Comparison of ENCODE assay signal across 11 cellular contexts in the genomic region with DNA sequence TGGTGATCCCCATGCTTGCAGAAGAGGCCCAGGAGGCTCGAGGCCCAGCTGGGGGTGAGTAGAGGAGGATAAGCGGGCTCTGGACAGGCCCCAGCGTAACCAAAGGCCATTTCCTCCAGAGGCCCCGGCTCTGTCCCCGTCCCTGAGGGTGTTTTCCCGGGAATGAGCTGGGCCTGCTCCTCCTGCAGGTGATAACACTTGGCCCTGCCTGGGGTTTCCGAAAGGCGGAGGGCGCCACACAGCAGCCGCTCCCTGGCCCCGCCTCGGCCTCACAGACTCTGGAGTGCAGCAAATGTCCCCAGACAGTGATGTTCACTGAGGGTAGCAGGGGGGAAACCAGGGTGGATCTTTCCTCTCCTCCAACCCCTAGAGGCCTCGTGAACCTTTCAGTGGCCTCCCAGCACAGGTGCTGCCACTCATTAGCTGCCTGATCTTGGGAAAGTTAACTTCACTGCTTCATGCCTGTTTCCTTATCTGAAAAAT. TPM values are rescaled to one million over a fixed set of nuclear protein-coding genes. Genes with fewer than 3 reads are reported as not detected.
DNase-seq lines count a peak whose midpoint lies in the region; ATAC-seq, FAIRE-seq and TF ChIP-seq lines count a peak whose summit lies in the region.
"Had no signal": no experiment of that assay in that cellular context is flagged by ENCODE, and none has a peak within 500 bp of the region (broad histone marks: within the 10 kb centered on the region; RNA-seq: fewer than 3 reads in every experiment).

No MANE protein-coding gene starts in this region.

- peak overlapping the region in 1 of 3 donors; percentile 61 for H3K4me3 Mint-ChIP-seq in T-cell

- H2AFZ ChIP-seq in mammary epithelial cell (ENCODE audit: low read depth, low read length) = no peak overlapping the region

- intact Hi-C loops in Right ventricle myocardium inferior (cut with DNase I) (no loop called here), left ventricle myocardium superior (cut with micrococcal nuclease) (no loop called here), stomach (cut with DNase I; ENCODE audit: low total_unique reads) (no loop called here), mammary epithelial cell (cut with micrococcal nuclease) (no loop called here)

- no peaks in the 10 kb centered on the region for H3K9me3 Mint-ChIP-seq in T-cell

- H3K36me3 ChIP-seq in stomach (no peaks in the 10 kb centered on the region), mammary epithelial cell (ENCODE audit: insufficient read depth, low read length) (no peaks in the 10 kb centered on the region)
- H3K36me3 ChIP-seq: HAP-1, prostate gland had no signal

- no peak for ATAC-seq in Right ventricle myocardium inferior
- no peak for ATAC-seq in left ventricle myocardium superior
- peak; percentile 37 for ATAC-seq in HG02798 (IDR thresholded peaks at IDR 0.05; ENCODE audit: poor library complexity, unreplicated experiment)
- ATAC-seq in T-cell (replicated peaks in 1 of 4) = peak in 3 of 4 experiments; percentile 10 to 68 (median 34)

- H4K20me1 ChIP-seq in mammary epithelial cell (ENCODE audit: insufficient read depth, low read length) = no peaks in the 10 kb centered on the region

- peak overlapping the region in 1 of 2 donors; percentile 70 for H3K27ac Mint-ChIP-seq in T-cell

- TF ChIP-seq POLR2A in stomach (IDR thresholded peaks at IDR 0.05) (no peak), H54 (IDR thresholded peaks at IDR 0.05; ENCODE audit: low read depth, low read length) (no peak)

- H3K4me3 ChIP-seq in stomach = no peak overlapping the region
- no peak overlapping the region for H3K4me3 ChIP-seq in mammary epithelial cell (replicated peaks in 1 of 3; ENCODE audit: insufficient read depth in 1 of 3, low read depth in 2 of 3, low read length in 3 of 3)
- H3K4me3 ChIP-seq: HAP-1, prostate gland had no signal

- peaks cover 0 to 42% (median 0%) of the 10 kb centered on the region in 3 donors for H3K27me3 ChIP-seq in stomach
- no peaks in the 10 kb centered on the region for H3K27me3 ChIP-seq in mammary epithelial cell (ENCODE audit: insufficient read depth, low read length)

- POLR2A ChIA-PET in T-cell (lab: Charles Lee) = interaction anchor here in 1 of 2 donors (0.5 kb wide), 1 partner anchor 75 kb away, joined by 3 read pairs; no protein-coding TSS in a partner anchor

- H3K79me2 ChIP-seq in mammary epithelial cell (ENCODE audit: insufficient read depth, low read length) = no peaks in the 10 kb centered on the region

- H3K4me2 ChIP-seq in mammary epithelial cell (ENCODE audit: insufficient read depth, low read depth, low read length) = no peak overlapping the region

- H3K27me3 Mint-ChIP-seq in T-cell = peaks cover 0 to 7% of the 10 kb centered on the region in 2 donors

- no peaks in the 10 kb centered on the region for H3K36me3 Mint-ChIP-seq in T-cell

- in situ Hi-C loops in mammary epithelial cell (cut with MboI; ENCODE audit: low sequenced_read_pairs in 2 of 2) = no loop called here

- peak; percentile 37 for DNase-seq in Right ventricle myocardium inferior (ENCODE audit: missing footprints)
- no peak for DNase-seq in left ventricle myocardium superior
- no peak for DNase-seq in T-cell
- peak; percentile 68 for DNase-seq in stomach
- no peak for DNase-seq in mammary epithelial cell
- DNase-seq in NCI-H526 treated with DMSO at 0.1 percent for 48 hours (lab: John Stamatoyannopoulos, UW) = no peak
- no peak for DNase-seq in H54 (ENCODE audit: insufficient read length, low spot score)
- DNase-seq: NCI-H82 had no signal

- 22 to 78% (median 49%) methylated on average over 12 to 13 of the region's 13 CpGs for WGBS in stomach, 5 donors
- 84% methylated on average over 11 of the region's 13 CpGs for WGBS in mammary epithelial cell (ENCODE audit: low coverage, missing lambda C conversion rate)

- dilution Hi-C loops in mammary epithelial cell (cut with HindIII; ENCODE audit: low sequenced_read_pairs) = no loop called here

- no TSS peak for BruUV-seq in mammary epithelial cell (replicated peaks; lab: Mats Ljungman, UMichigan)

- TF ChIP-seq CTCF in stomach (IDR thresholded peaks at IDR 0.05) (no peak), mammary epithelial cell (conservative IDR thresholded peaks at IDR 0.05 in 1 of 2, IDR thresholded peaks at IDR 0.05 in 1 of 2; ENCODE audit: extremely low read depth in 1 of 2, insufficient read depth in 1 of 2, low read depth in 1 of 2, low read length in 2 of 2) (no peak)

- H3K9ac ChIP-seq in mammary epithelial cell (ENCODE audit: insufficient read depth, low read length) = no peak overlapping the region

- H3K4me1 Mint-ChIP-seq in T-cell = peaks cover 21 to 30% (median 28%) of the 10 kb centered on the region in 3 donors

- H3K27ac ChIP-seq in stomach (peak overlapping the region in 3 of 5 donors; percentile 1 to 65 (median 58)), mammary epithelial cell (ENCODE audit: insufficient read depth, low read depth, low read length) (no peak overlapping the region)
- H3K27ac ChIP-seq: prostate gland had no signal

- H3K4me1 ChIP-seq in stomach (peaks cover 0 to 27% (median 20%) of the 10 kb centered on the region in 4 donors), mammary epithelial cell (ENCODE audit: insufficient read depth, low read length) (peaks cover 7% of the 10 kb centered on the region)
- H3K4me1 ChIP-seq: HAP-1, prostate gland had no signal

- H3K9me3 ChIP-seq in stomach (no peaks in the 10 kb centered on the region), mammary epithelial cell (replicated peaks; ENCODE audit: insufficient read depth, low read length) (no peaks in the 10 kb centered on the region)
- H3K9me3 ChIP-seq: HAP-1, prostate gland had no signal

- CTCF ChIA-PET in T-cell (lab: Charles Lee) = no interaction called here
- CTCF ChIA-PET in mammary epithelial cell (lab: Charles Lee; ENCODE audit: low non-redundant PET) = no interaction called here

- FAIRE-seq in H54 (lab: Jason Lieb, UNC) = no peak

- no peak for TF ChIP-seq EP300 in stomach (IDR thresholded peaks at IDR 0.05)

RNA-seq across cellular contexts. Expression of gene MGAT3, which starts 10.5 kb away (rescaled TPM):
- total RNA-seq in Right ventricle myocardium inferior = 5.9 TPM
- 6.3 TPM for total RNA-seq in left ventricle myocardium superior
- 1 to 10 TPM in 3 of 5 donors, under 1 TPM in 2; 0.23 to 2.7 (median 1.1) TPM for total RNA-seq in T-cell
- 10 to 100 TPM in 1 of 5 donors, 1 to 10 TPM in 3, under 1 TPM in 1; 0.89 to 12.0 (median 1.8) TPM for total RNA-seq in stomach
- polyA plus RNA-seq in stomach = 1 to 10 TPM; 1.1 to 2.9 (median 1.4) TPM
- total RNA-seq in mammary epithelial cell = under 1 TPM in 1 of 2 donors, not detected in 1; under 0.01 TPM
- not detected for polyA plus RNA-seq in mammary epithelial cell
- not detected for polyA minus RNA-seq in mammary epithelial cell

RNA-seq across cellular contexts. Expression of gene TAB1, which starts 46.7 kb away (rescaled TPM):
- total RNA-seq in Right ventricle myocardium inferior = 17.3 TPM
- 18.4 TPM for total RNA-seq in left ventricle myocardium superior
- 10 to 100 TPM; 24.1 to 46.7 (median 44.0) TPM for total RNA-seq in T-cell
- 10 to 100 TPM; 11.9 to 76.8 (median 19.1) TPM for total RNA-seq in stomach
- 10 to 100 TPM; 12.8 to 13.9 (median 13.4) TPM for polyA plus RNA-seq in stomach
- 10 to 100 TPM; 14.7 to 17.8 TPM for total RNA-seq in mammary epithelial cell
- 16.0 TPM for polyA plus RNA-seq in mammary epithelial cell
- polyA minus RNA-seq in mammary epithelial cell = 7.5 TPM

RNA-seq across cellular contexts. Expression of gene MIEF1, which starts 55.8 kb away (rescaled TPM):
- total RNA-seq in Right ventricle myocardium inferior = 17.3 TPM
- 16.1 TPM for total RNA-seq in left ventricle myocardium superior
- 10 to 100 TPM; 19.7 to 44.1 (median 38.5) TPM for total RNA-seq in T-cell
- total RNA-seq in stomach = 10 to 100 TPM; 15.8 to 47.3 (median 20.0) TPM
- 1 to 10 TPM; 5.1 to 9.5 (median 8.8) TPM for polyA plus RNA-seq in stomach
- 10 to 100 TPM; 36.8 to 36.9 TPM for total RNA-seq in mammary epithelial cell
- 25.6 TPM for polyA plus RNA-seq in mammary epithelial cell
- 40.2 TPM for polyA minus RNA-seq in mammary epithelial cell

Comparison
In these comparisons a context has a peak if more than half of its experiments do, and no peak if none do; other contexts are left out.
1. DNase-seq: peak in Right ventricle myocardium inferior (single experiment) and stomach (single experiment); none in left ventricle myocardium superior (single experiment), T-cell (0 of 34), mammary epithelial cell (single experiment), NCI-H526 treated with DMSO at 0.1 percent for 48 hours (single experiment) and H54 (single experiment).
2. ATAC-seq: peak in HG02798 (single experiment) and T-cell (3 of 4); none in Right ventricle myocardium inferior (single experiment) and left ventricle myocardium superior (single experiment).